ENCODE assay signal across 8 cellular contexts in the genomic region with DNA sequence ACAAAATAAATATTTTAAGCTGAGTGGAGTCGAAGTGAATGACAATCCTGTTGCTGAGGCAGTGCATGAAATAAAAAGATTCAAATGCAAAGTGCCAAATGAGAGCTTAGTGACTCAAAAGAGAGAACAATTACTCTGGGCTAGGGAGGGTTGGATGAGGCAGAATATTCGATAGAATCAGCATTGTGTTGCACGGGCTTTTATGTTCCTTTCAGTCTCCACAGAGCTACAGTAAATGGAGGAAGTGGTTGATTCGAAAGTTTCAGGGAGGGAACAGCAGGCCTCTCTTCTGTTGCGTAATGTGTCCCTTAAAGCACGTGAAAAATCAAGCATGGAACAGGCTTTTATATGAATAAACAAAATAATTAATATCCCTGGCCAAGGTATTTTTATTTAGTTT.
DNase-seq lines count a peak whose midpoint lies in the region; ATAC-seq and TF ChIP-seq lines count a peak whose summit lies in the region.

No MANE protein-coding gene starts in this region.

- H3K4me3 ChIP-seq in GM12865 (ENCODE audit: low read depth, low read length) (no peak overlapping the region), hepatocyte (no peak overlapping the region)

- no peaks in the 10 kb centered on the region for H3K27me3 ChIP-seq in hepatocyte

- no peaks in the 10 kb centered on the region for H3K79me2 ChIP-seq in hepatocyte

- no peak overlapping the region for H3K27ac ChIP-seq in hepatocyte

- no peaks in the 10 kb centered on the region for H3K9me3 ChIP-seq in hepatocyte (ENCODE audit: low read depth)

- H3K9me2 ChIP-seq in hepatocyte (replicated peaks; ENCODE audit: insufficient read depth): no peaks in the 10 kb centered on the region

- H3K36me3 ChIP-seq in hepatocyte (replicated peaks; ENCODE audit: insufficient read depth, low read depth): no peaks in the 10 kb centered on the region

- TF ChIP-seq CTCF in GM12865 (IDR thresholded peaks at IDR 0.05; ENCODE audit: insufficient read depth, low read depth, low read length, missing control alignments): no peak
- TF ChIP-seq CTCF in hepatocyte (IDR thresholded peaks at IDR 0.05; ENCODE audit: poor library complexity): no peak

- peak; percentile 65 for DNase-seq in GM12865 (ENCODE audit: low read depth)
- DNase-seq in SKM-1 treated with dmso at 0.1 percent for 144 hours (lab: John Stamatoyannopoulos, UW; ENCODE audit: unreplicated experiment): peak; percentile 55
- no peak for DNase-seq in NCI-H774 (lab: John Stamatoyannopoulos, UW)
- no peak for DNase-seq in germinal center (ENCODE audit: low spot score)
- DNase-seq in hepatocyte (ENCODE audit: low spot score): no peak
- no peak for DNase-seq in SW 1271 (lab: John Stamatoyannopoulos, UW)

- ATAC-seq in GM19438 (IDR thresholded peaks at IDR 0.05; ENCODE audit: low read depth, unreplicated experiment) (peak; percentile 98), HG03097 (IDR thresholded peaks at IDR 0.05; ENCODE audit: low FRiP score, unreplicated experiment) (peak; percentile 94)

- no peaks in the 10 kb centered on the region for H3K4me1 ChIP-seq in hepatocyte (ENCODE audit: insufficient read depth)

- 76% methylated on average over 6 of the region's 6 CpGs for WGBS in hepatocyte (ENCODE audit: low lambda C conversion rate, missing lambda C conversion rate)

- no peaks in the 10 kb centered on the region for H4K20me1 ChIP-seq in hepatocyte (ENCODE audit: insufficient read depth, poor library complexity, severe bottlenecking)

- no peak overlapping the region for H3K4me2 ChIP-seq in hepatocyte

- H2AFZ ChIP-seq in hepatocyte: no peak overlapping the region

Comparison
In these comparisons a context has a peak if more than half of its experiments do, and no peak if none do; other contexts are left out.
1. DNase-seq: peak in GM12865 (single experiment) and SKM-1 treated with dmso at 0.1 percent for 144 hours (single experiment); none in NCI-H774 (single experiment), germinal center (single experiment), hepatocyte (single experiment) and SW 1271 (0 of 2).